Comparison of ENCODE assay signal across 32 cellular contexts in genomic region chr11:66026017-66026529, GRCh38. TPM values are rescaled to one million over a fixed set of nuclear protein-coding genes. Genes with fewer than 3 reads are reported as not detected.
"Had no signal": no experiment of that assay in that cellular context is flagged by ENCODE, and none has a peak within 500 bp of the region (broad histone marks: within the 10 kb centered on the region; RNA-seq: fewer than 3 reads in every experiment).

TSS of gene CATSPER1 (minus strand) at chr11:66026479. CDS start at chr11:66026379, 100 bp downstream.

- ATAC-seq: effector memory CD8-positive, alpha-beta T cell; gastroesophageal sphincter; heart left ventricle; left lung; lower lobe of right lung; psoas muscle; stimulated activated memory B cell treated with anti-CD40 and anti-IgM and Interleukin-4, amounts not matched to agents 10 μg/mL and 1 μg/mL and 100 μg/mL, for 72 hours; stimulated activated naive CD8-positive, alpha-beta T cell treated with anti-CD3 and anti-CD28 coated beads, Interleukin-15, amount 100 ng/mL, for 72 hours; upper lobe of right lung had no signal

- H3K79me2 ChIP-seq: parathyroid adenoma had no signal

- H3K36me3 ChIP-seq: gastroesophageal sphincter, heart left ventricle, left lung, lower lobe of right lung, sigmoid colon, tibial artery, upper lobe of right lung had no signal

- H3K4me3 ChIP-seq: gastroesophageal sphincter, heart left ventricle, left lung, lower lobe of right lung, psoas muscle, sigmoid colon, tibial artery, upper lobe of right lung had no signal

- H2AFZ ChIP-seq: parathyroid adenoma had no signal

- DNase-seq: activated CD4-positive, alpha-beta T cell treated with anti-CD3 and anti-CD28 coated beads for 48 hours; activated CD4-positive, alpha-beta T cell treated with anti-CD3 and anti-CD28 coated beads, Interleukin-2, amount 50 U/mL, for 48 hours; activated CD8-positive, alpha-beta memory T cell treated with anti-CD3 and anti-CD28 coated beads for 24 hours; activated effector memory CD4-positive, alpha-beta T cell treated with anti-CD3 and anti-CD28 coated beads, Interleukin-2, amount 50 U/mL, for 16 hours; activated naive CD4-positive, alpha-beta T cell treated with anti-CD3 and anti-CD28 coated beads, Interleukin-2, amount 10 ng/mL, durations not matched to agents 7 days and 5 days; amniotic stem cell; caudate nucleus; cortex of kidney; effector memory CD8-positive, alpha-beta T cell; erythroblast; heart left ventricle; hypothalamus; left lung; lower lobe of right lung; mesendoderm; psoas muscle; sigmoid colon; small intestine; stimulated activated CD4-positive, alpha-beta T cell treated with anti-CD3 and anti-CD28 coated beads, Interleukin-1b, Interleukin-23, amount 100 ng/mL, for 48 hours; stimulated activated CD4-positive, alpha-beta T cell treated with anti-CD3 and anti-CD28 coated beads, Interleukin-4, amount 100 ng/mL, for 4 hours; stimulated activated CD8-positive, alpha-beta memory T cell treated with anti-CD3 and anti-CD28 coated beads, Interleukin-4, amount 100 ng/mL, for 48 hours; stimulated activated naive CD8-positive, alpha-beta T cell treated with anti-CD3 and anti-CD28 coated beads, Interleukin-15, amount 100 ng/mL, for 72 hours; substantia nigra; T-helper 9 cell; tibial artery; upper lobe of right lung had no signal

- H3K27ac ChIP-seq: gastroesophageal sphincter, heart left ventricle, left lung, lower lobe of right lung, parathyroid adenoma, psoas muscle, sigmoid colon, tibial artery, upper lobe of right lung, VCaP had no signal

- H3K27me3 ChIP-seq: sigmoid colon, tibial artery, upper lobe of right lung had no signal

- FAIRE-seq: small intestine, TTC549 had no signal

- H3K9ac ChIP-seq: parathyroid adenoma had no signal

- H3K9me3 ChIP-seq: gastroesophageal sphincter, heart left ventricle, left lung, lower lobe of right lung, psoas muscle, sigmoid colon, tibial artery, upper lobe of right lung had no signal

RNA-seq across cellular contexts. Expression of gene CATSPER1, which starts in this region (rescaled TPM):
- total RNA-seq: chondrocyte, psoas muscle, sigmoid colon had no signal
